ENCODE assay signal across 11 cellular contexts in genomic region chr2:67561411-67561965, GRCh38.
A peak's percentile ranks its signal among the peaks of the same experiment; 100 is the strongest.
DNase-seq lines count a peak whose midpoint lies in the region; ATAC-seq, FAIRE-seq and TF ChIP-seq lines count a peak whose summit lies in the region.
"Had no signal": no experiment of that assay in that cellular context is flagged by ENCODE, and none has a peak within 500 bp of the region (broad histone marks: within the 10 kb centered on the region; RNA-seq: fewer than 3 reads in every experiment).

No MANE protein-coding gene starts in this region.

- ATAC-seq in GM18505 (IDR thresholded peaks at IDR 0.05; ENCODE audit: unreplicated experiment) (no peak), HG03095 (IDR thresholded peaks at IDR 0.05; ENCODE audit: unreplicated experiment) (no peak)

- no peak for FAIRE-seq in GM12891 (lab: Jason Lieb, UNC)

- no peak overlapping the region for H3K14ac ChIP-seq in trophoblast cell (ENCODE audit: low read length)

- H3K23ac ChIP-seq in trophoblast cell (ENCODE audit: low read length) = no peak overlapping the region

- H3K4me3 ChIP-seq in trophoblast cell (ENCODE audit: low read depth, low read length) = no peak overlapping the region

- H3K36me3 ChIP-seq in trophoblast cell (ENCODE audit: control insufficient read depth in 1 of 2, insufficient read depth in 2 of 2, low read length in 2 of 2) = no peaks in the 10 kb centered on the region
- H3K36me3 ChIP-seq: neutrophil had no signal

- H3K79me2 ChIP-seq in trophoblast cell (ENCODE audit: control insufficient read depth, insufficient read depth, low read length, poor library complexity) = no peaks in the 10 kb centered on the region

- no peak overlapping the region for H4K8ac ChIP-seq in trophoblast cell (ENCODE audit: low read depth, low read length)

- in situ Hi-C loops in G401 (cut with HindIII; ENCODE audit: low sequenced_read_pairs) = no loop called here

- H2AFZ ChIP-seq in trophoblast cell (ENCODE audit: insufficient read depth, low read length, poor library complexity) = no peak overlapping the region

- H2BK120ac ChIP-seq in trophoblast cell (ENCODE audit: insufficient read depth, low read length, poor library complexity) = no peak overlapping the region

- no peak overlapping the region for H2BK5ac ChIP-seq in trophoblast cell (ENCODE audit: low read depth, low read length, poor library complexity)

- no peaks in the 10 kb centered on the region for H3K9me3 ChIP-seq in trophoblast cell (ENCODE audit: insufficient read depth, low read depth, low read length)
- H3K9me3 ChIP-seq: neutrophil had no signal

- H3K27ac ChIP-seq in trophoblast cell (ENCODE audit: low read depth, low read length) = no peak overlapping the region
- H3K27ac ChIP-seq: neutrophil had no signal

- TF ChIP-seq POLR2A in GM18505 (IDR thresholded peaks at IDR 0.05; ENCODE audit: borderline replicate concordance, extremely low read depth, insufficient read depth, insufficient read length) = no peak
- TF ChIP-seq POLR2A in GM12891 (IDR thresholded peaks at IDR 0.05; ENCODE audit: low read depth, low read length) = no peak

- no peak overlapping the region for H3K4me2 ChIP-seq in trophoblast cell (ENCODE audit: low read length)

- peak; percentile 88 for DNase-seq in ELR (ENCODE audit: low read depth)
- peak; percentile 82 to 86 for DNase-seq in SHP77 (lab: John Stamatoyannopoulos, UW)
- DNase-seq in fibroblast of the conjunctiva (ENCODE audit: low read depth) = peak; percentile 8
- DNase-seq in trophoblast cell = peak; percentile 50 to 62
- DNase-seq in G401 (ENCODE audit: low spot score) = no peak
- DNase-seq in GM12891 (ENCODE audit: insufficient read length, low spot score) = no peak
- DNase-seq: activated CD8-positive, alpha-beta memory T cell treated with anti-CD3 and anti-CD28 coated beads, Interleukin-2, amount 50 U/mL, for 48 hours; GDM1 had no signal

- no peak overlapping the region for H4K91ac ChIP-seq in trophoblast cell (ENCODE audit: low read depth, low read length)

- no CpG with 5 or more reads among the region's 9 CpGs for WGBS in trophoblast cell (ENCODE audit: extremely low coverage, insufficient coverage, insufficient read length)

- no peak overlapping the region for H4K12ac ChIP-seq in trophoblast cell (ENCODE audit: low read depth, low read length)

- H2AK5ac ChIP-seq in trophoblast cell (ENCODE audit: low read length) = no peak overlapping the region

- H3K9ac ChIP-seq in trophoblast cell (ENCODE audit: low read length) = no peak overlapping the region

- H3K79me1 ChIP-seq in trophoblast cell (ENCODE audit: low read length) = no peaks in the 10 kb centered on the region

- H3K4me1 ChIP-seq in trophoblast cell (ENCODE audit: control insufficient read depth in 1 of 2, insufficient read depth in 2 of 2, low read length in 2 of 2) = no peaks in the 10 kb centered on the region

- no peak overlapping the region for H2BK12ac ChIP-seq in trophoblast cell (ENCODE audit: low read length)

- H3K27me3 ChIP-seq in trophoblast cell (ENCODE audit: insufficient read depth, low read length) = no peaks in the 10 kb centered on the region
- H3K27me3 ChIP-seq: neutrophil had no signal

- no peak overlapping the region for H3K4ac ChIP-seq in trophoblast cell (ENCODE audit: low read depth, low read length)

- H3K18ac ChIP-seq in trophoblast cell (ENCODE audit: low read length) = no peak overlapping the region

TF ChIP-seq in GM12891, 5 proteins besides CTCF, POLR2A, EP300 and RAD21:
- TF ChIP-seq POU2F2 (IDR thresholded peaks at IDR 0.05; ENCODE audit: low read depth, low read length) = no peak
- TF ChIP-seq PAX5 (IDR thresholded peaks at IDR 0.05; ENCODE audit: insufficient read depth, low read length, severe bottlenecking) = no peak
- no peak for TF ChIP-seq POLR2AphosphoS5 (IDR thresholded peaks at IDR 0.05; ENCODE audit: low read depth, low read length)
- TF ChIP-seq TAF1 (IDR thresholded peaks at IDR 0.05; ENCODE audit: low read depth, low read length) = no peak
- no peak for TF ChIP-seq SPI1 (IDR thresholded peaks at IDR 0.05; ENCODE audit: low read depth, low read length)

Comparison
In these comparisons a context has a peak if more than half of its experiments do, and no peak if none do; other contexts are left out.
1. DNase-seq: peak in ELR (single experiment), SHP77 (2 of 2), fibroblast of the conjunctiva (single experiment) and trophoblast cell (2 of 2); none in G401 (single experiment) and GM12891 (single experiment).